In the genomic region with DNA sequence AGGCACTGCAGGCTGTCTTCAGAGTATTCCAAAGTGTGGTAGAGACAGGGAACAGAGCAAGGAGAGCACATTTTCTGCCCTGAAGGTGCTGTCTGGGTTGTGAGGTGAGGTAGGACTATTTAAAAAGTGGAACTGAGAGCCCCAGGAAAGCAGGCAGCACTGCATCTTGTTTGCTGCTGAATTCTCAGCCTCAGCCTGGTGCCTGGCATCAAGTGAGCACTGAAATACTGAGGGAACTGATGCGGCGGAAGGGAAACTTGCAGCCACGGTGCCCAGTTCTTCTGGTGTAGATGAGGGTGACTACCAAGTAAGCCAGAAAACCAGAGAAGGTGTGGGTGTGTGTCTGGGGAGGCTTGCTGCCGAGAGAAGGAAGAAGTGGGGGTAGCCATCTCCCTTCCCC, we compare ENCODE assay signal across 14 cellular contexts. TPM values are rescaled to one million over a fixed set of nuclear protein-coding genes. Genes with fewer than 3 reads are reported as not detected.
DNase-seq lines count a peak whose midpoint lies in the region; ATAC-seq and TF ChIP-seq lines count a peak whose summit lies in the region.
"Had no signal": no experiment of that assay in that cellular context is flagged by ENCODE, and none has a peak within 500 bp of the region (broad histone marks: within the 10 kb centered on the region; RNA-seq: fewer than 3 reads in every experiment).

No MANE protein-coding gene starts in this region.

- no peak overlapping the region for H3K27ac Mint-ChIP-seq in activated CD8-positive, alpha-beta memory T cell treated with anti-CD3 and anti-CD28 coated beads, Interleukin-2, amount 10 ng/mL, durations not matched to agents 7 days and 5 days
- peak overlapping the region; percentile 78 to 85 for H3K27ac Mint-ChIP-seq in T-cell
- peak overlapping the region in 5 of 6 donors; percentile 36 to 91 (median 84) for H3K27ac Mint-ChIP-seq in naive B cell

- H3K4me3 ChIP-seq in ascending aorta: no peak overlapping the region
- no peak overlapping the region for H3K4me3 ChIP-seq in esophagus muscularis mucosa
- H3K4me3 ChIP-seq: hepatocyte had no signal

- ATAC-seq in activated CD8-positive, alpha-beta memory T cell treated with anti-CD3 and anti-CD28 coated beads, Interleukin-2, amount 10 ng/mL, durations not matched to agents 7 days and 5 days: no peak
- no peak for ATAC-seq in T-cell (replicated peaks in 1 of 4)
- peak in 1 of 2 donors; percentile 23 for ATAC-seq in naive B cell (ENCODE audit: low read depth in 2 of 2)
- no peak for ATAC-seq in HG03442 (IDR thresholded peaks at IDR 0.05; ENCODE audit: unreplicated experiment)

- WGBS in esophagus muscularis mucosa: 91% methylated on average over 4 of the region's 4 CpGs

- peaks cover 0 to under 1% of the 10 kb centered on the region in 2 donors for H3K36me3 ChIP-seq in ascending aorta
- peaks cover 0 to 19% (median 2%) of the 10 kb centered on the region in 4 donors for H3K36me3 ChIP-seq in esophagus muscularis mucosa

- CTCF ChIA-PET in activated CD8-positive, alpha-beta memory T cell treated with anti-CD3 and anti-CD28 coated beads, Interleukin-2, amount 10 ng/mL, durations not matched to agents 7 days and 5 days (lab: Charles Lee): no interaction called here
- CTCF ChIA-PET in T-cell (lab: Charles Lee): interaction anchor here in 1 of 2 donors (0.6 kb wide), 1 partner anchor 162 kb away, joined by 3 read pairs; no protein-coding TSS in a partner anchor

- DNase-seq in activated CD8-positive, alpha-beta memory T cell treated with anti-CD3 and anti-CD28 coated beads, Interleukin-2, amount 50 U/mL, for 48 hours: peak; percentile 62
- no peak for DNase-seq in activated CD8-positive, alpha-beta memory T cell treated with anti-CD3 and anti-CD28 coated beads, Interleukin-2, amount 10 ng/mL, durations not matched to agents 7 days and 5 days
- DNase-seq in GM10266 (ENCODE audit: extremely low spot score): peak; percentile 28
- no peak for DNase-seq in T-cell
- no peak for DNase-seq in naive B cell
- DNase-seq in ascending aorta (ENCODE audit: low spot score in 2 of 2): no peak
- no peak for DNase-seq in esophagus muscularis mucosa (ENCODE audit: extremely low spot score)
- DNase-seq: ACHN; dermis blood vessel endothelial cell; HCEC 1CT; NCI-H1092 treated with DMSO at 0.1 percent for 48 hours; stimulated activated naive CD4-positive, alpha-beta T cell treated with Interleukin-2 at 50 U/mL for 16 hours had no signal

- no peaks in the 10 kb centered on the region for H3K27me3 Mint-ChIP-seq in activated CD8-positive, alpha-beta memory T cell treated with anti-CD3 and anti-CD28 coated beads, Interleukin-2, amount 10 ng/mL, durations not matched to agents 7 days and 5 days
- H3K27me3 Mint-ChIP-seq in T-cell (no peaks in the 10 kb centered on the region), naive B cell (no peaks in the 10 kb centered on the region)

- peaks cover 13% of the 10 kb centered on the region for H3K36me3 Mint-ChIP-seq in activated CD8-positive, alpha-beta memory T cell treated with anti-CD3 and anti-CD28 coated beads, Interleukin-2, amount 10 ng/mL, durations not matched to agents 7 days and 5 days
- H3K36me3 Mint-ChIP-seq in T-cell: peaks cover 13% of the 10 kb centered on the region
- H3K36me3 Mint-ChIP-seq in naive B cell: peaks cover 1 to 2% of the 10 kb centered on the region in 2 donors

- H3K9me3 ChIP-seq in ascending aorta (no peaks in the 10 kb centered on the region), esophagus muscularis mucosa (no peaks in the 10 kb centered on the region)

- TF ChIP-seq CTCF in GM10266 (IDR thresholded peaks at IDR 0.05; ENCODE audit: control insufficient read depth, insufficient read depth, low read depth, missing control alignments) (no peak), ascending aorta (IDR thresholded peaks at IDR 0.05) (no peak), esophagus muscularis mucosa (IDR thresholded peaks at IDR 0.05) (no peak)

- no peak for TF ChIP-seq EP300 in esophagus muscularis mucosa (IDR thresholded peaks at IDR 0.05)

- intact Hi-C loops in ascending aorta (cut with DNase I): no loop called here
- intact Hi-C loops in esophagus muscularis mucosa (cut with DNase I): no loop called here

- H3K27ac ChIP-seq in ascending aorta (no peak overlapping the region), esophagus muscularis mucosa (replicated peaks in 1 of 4) (no peak overlapping the region)
- H3K27ac ChIP-seq: hepatocyte had no signal

- POLR2A ChIA-PET in T-cell (lab: Charles Lee): no interaction called here

- H3K4me1 ChIP-seq in ascending aorta (peaks cover 0 to 28% of the 10 kb centered on the region in 2 donors), esophagus muscularis mucosa (peaks cover 56 to 77% (median 65%) of the 10 kb centered on the region in 4 donors)

- no peak overlapping the region for H3K4me3 Mint-ChIP-seq in activated CD8-positive, alpha-beta memory T cell treated with anti-CD3 and anti-CD28 coated beads, Interleukin-2, amount 10 ng/mL, durations not matched to agents 7 days and 5 days
- H3K4me3 Mint-ChIP-seq in T-cell: peak overlapping the region in 1 of 3 donors; percentile 56
- peak overlapping the region in 1 of 8 donors; percentile 45 for H3K4me3 Mint-ChIP-seq in naive B cell

- no peaks in the 10 kb centered on the region for H3K27me3 ChIP-seq in ascending aorta
- no peaks in the 10 kb centered on the region for H3K27me3 ChIP-seq in esophagus muscularis mucosa
- H3K27me3 ChIP-seq: hepatocyte had no signal

- no peaks in the 10 kb centered on the region for H3K9me3 Mint-ChIP-seq in activated CD8-positive, alpha-beta memory T cell treated with anti-CD3 and anti-CD28 coated beads, Interleukin-2, amount 10 ng/mL, durations not matched to agents 7 days and 5 days (ENCODE audit: low read depth)
- no peaks in the 10 kb centered on the region for H3K9me3 Mint-ChIP-seq in T-cell
- H3K9me3 Mint-ChIP-seq in naive B cell: no peaks in the 10 kb centered on the region

- TF ChIP-seq POLR2A in esophagus muscularis mucosa (IDR thresholded peaks at IDR 0.05; ENCODE audit: low read depth): no peak

- peaks cover 58% of the 10 kb centered on the region for H3K4me1 Mint-ChIP-seq in activated CD8-positive, alpha-beta memory T cell treated with anti-CD3 and anti-CD28 coated beads, Interleukin-2, amount 10 ng/mL, durations not matched to agents 7 days and 5 days
- H3K4me1 Mint-ChIP-seq in T-cell (peaks cover 83 to 90% (median 87%) of the 10 kb centered on the region in 3 donors), naive B cell (peaks cover 51 to 80% (median 78%) of the 10 kb centered on the region in 3 donors)

RNA-seq across cellular contexts. Expression of a gene that starts 59.5 kb away (rescaled TPM):
- 10 to 100 TPM; 40.0 to 72.5 TPM for total RNA-seq in activated CD8-positive, alpha-beta memory T cell treated with anti-CD3 and anti-CD28 coated beads, Interleukin-2, amount 10 ng/mL, durations not matched to agents 7 days and 5 days
- total RNA-seq in T-cell (100 to 1,000 TPM; 122 to 173 (median 143) TPM), ascending aorta (22.4 TPM), esophagus muscularis mucosa (10 to 100 TPM; 34.5 to 57.0 (median 45.4) TPM)
- polyA plus RNA-seq in naive B cell (ENCODE audit: low read depth in 6 of 6): 100 to 1,000 TPM in 4 of 6 donors, 10 to 100 TPM in 2; 37.3 to 171 (median 109) TPM

Comparison
In these comparisons a context has a peak if more than half of its experiments do, and no peak if none do; other contexts are left out.
1. DNase-seq: peak in activated CD8-positive, alpha-beta memory T cell treated with anti-CD3 and anti-CD28 coated beads, Interleukin-2, amount 50 U/mL, for 48 hours (single experiment) and GM10266 (single experiment); none in activated CD8-positive, alpha-beta memory T cell treated with anti-CD3 and anti-CD28 coated beads, Interleukin-2, amount 10 ng/mL, durations not matched to agents 7 days and 5 days (single experiment), T-cell (0 of 34), naive B cell (single experiment), ascending aorta (0 of 2) and esophagus muscularis mucosa (single experiment).